ENCODE assay signal across 1 cellular context in genomic region chr10:4819707-4820106, GRCh38.
TF ChIP-seq lines count a peak whose summit lies in the region.

No MANE protein-coding gene starts in this region.

TF ChIP-seq in K562, 482 proteins besides CTCF, POLR2A, EP300 and RAD21 (continued from another document and continues in another):
- TF ChIP-seq ZNF318 (IDR thresholded peaks at IDR 0.05; ENCODE audit: borderline replicate concordance in 1 of 2, low read depth in 1 of 2) = no peak
- TF ChIP-seq NFE2 (IDR thresholded peaks at IDR 0.05; ENCODE audit: low read depth) = no peak
- peak; percentile 27; the same call in 1 of the 2 replicates for TF ChIP-seq STAT5A (IDR thresholded peaks at IDR 0.05; ENCODE audit: borderline replicate concordance, low read length)
- 0 out of 2 replicates have a peak, but pooled peaks have one; percentile 28 for TF ChIP-seq ZNF592 (IDR thresholded peaks at IDR 0.05)
- TF ChIP-seq PRMT5 (CRISPR knock-in tag; IDR thresholded peaks at IDR 0.05) = no peak
- TF ChIP-seq ETV1 (tag; conservative IDR thresholded peaks at IDR 0.05; ENCODE audit: low read depth) = no peak
- TF ChIP-seq TEAD2 (tag; IDR thresholded peaks at IDR 0.05) = no peak
- no peak for TF ChIP-seq DACH1 (IDR thresholded peaks at IDR 0.05; ENCODE audit: partially characterized antibody)
- no peak for TF ChIP-seq EWSR1 (IDR thresholded peaks at IDR 0.05; ENCODE audit: borderline replicate concordance, low read depth, partially characterized antibody)
- TF ChIP-seq NFYB (IDR thresholded peaks at IDR 0.05; ENCODE audit: extremely low read depth, insufficient read length) = no peak
- TF ChIP-seq CC2D1A (IDR thresholded peaks at IDR 0.05) = no peak
- TF ChIP-seq TSHZ1 (CRISPR knock-in tag; IDR thresholded peaks at IDR 0.05) = no peak
- no peak for TF ChIP-seq ZNF644 (tag; IDR thresholded peaks at IDR 0.05; ENCODE audit: low read depth)
- peak in 1 of 2 experiments; percentile 47; a peak in 1 of 4 replicates for TF ChIP-seq TBL1XR1 (IDR thresholded peaks at IDR 0.05; ENCODE audit: low read length in 2 of 2)
- TF ChIP-seq DNMT1 (IDR thresholded peaks at IDR 0.05) = no peak
- no peak for TF ChIP-seq TFE3 (CRISPR knock-in tag; IDR thresholded peaks at IDR 0.05)
- TF ChIP-seq HSF4 (CRISPR knock-in tag; IDR thresholded peaks at IDR 0.05; ENCODE audit: borderline replicate concordance) = no peak
- no peak for TF ChIP-seq KAT8 (IDR thresholded peaks at IDR 0.05; ENCODE audit: low read depth)
- TF ChIP-seq ARNT (IDR thresholded peaks at IDR 0.05) = no peak
- TF ChIP-seq NBN (IDR thresholded peaks at IDR 0.05; ENCODE audit: low read depth) = no peak
- TF ChIP-seq TCF3 (CRISPR knock-in tag; IDR thresholded peaks at IDR 0.05) = peak; percentile 77
- TF ChIP-seq ZNF282 (CRISPR knock-in tag; IDR thresholded peaks at IDR 0.05) = no peak
- TF ChIP-seq NFE2L1 (tag; IDR thresholded peaks at IDR 0.05; ENCODE audit: borderline replicate concordance, low read depth) = no peak
- no peak for TF ChIP-seq ZNF347 (CRISPR knock-in tag; IDR thresholded peaks at IDR 0.05; ENCODE audit: low read depth)
- no peak for TF ChIP-seq PTBP1 (IDR thresholded peaks at IDR 0.05; ENCODE audit: low read depth, low read length)
- no peak for TF ChIP-seq ZNF121 (CRISPR knock-in tag; conservative IDR thresholded peaks at IDR 0.05)
- no peak for TF ChIP-seq MTA2 (IDR thresholded peaks at IDR 0.05; ENCODE audit: low read depth)
- no peak for TF ChIP-seq ATF4 (CRISPR knock-in tag; IDR thresholded peaks at IDR 0.05)
- no peak for TF ChIP-seq KLF6 (CRISPR knock-in tag; IDR thresholded peaks at IDR 0.05; ENCODE audit: borderline replicate concordance)
- TF ChIP-seq TAL1 (IDR thresholded peaks at IDR 0.05) = peak; percentile 30; the same call in 1 of the 2 replicates
- no peak for TF ChIP-seq ESRRB (CRISPR knock-in tag; IDR thresholded peaks at IDR 0.05; ENCODE audit: borderline replicate concordance)
- no peak for TF ChIP-seq CBX8 (IDR thresholded peaks at IDR 0.05; ENCODE audit: borderline replicate concordance, extremely low read depth, low read depth, low read length, poor library complexity, severe bottlenecking)
- no peak for TF ChIP-seq GATAD2B (IDR thresholded peaks at IDR 0.05; ENCODE audit: borderline replicate concordance)
- TF ChIP-seq SMAD3 (CRISPR knock-in tag; conservative IDR thresholded peaks at IDR 0.05) = 0 out of 2 replicates have a peak, but pooled peaks have one; percentile 55
- TF ChIP-seq ZKSCAN3 (CRISPR knock-in tag; IDR thresholded peaks at IDR 0.05) = no peak
- TF ChIP-seq ILK (tag; IDR thresholded peaks at IDR 0.05; ENCODE audit: borderline replicate concordance, low read depth) = no peak
- TF ChIP-seq PYGO2 (tag; IDR thresholded peaks at IDR 0.05) = no peak
- TF ChIP-seq BDP1 (IDR thresholded peaks at IDR 0.05; ENCODE audit: insufficient read depth, insufficient read length) = no peak
- no peak for TF ChIP-seq CEBPG (CRISPR knock-in tag; IDR thresholded peaks at IDR 0.05)
- TF ChIP-seq CEBPG (tag; conservative IDR thresholded peaks at IDR 0.05 in 1 of 2, IDR thresholded peaks at IDR 0.05 in 1 of 2) = peak; percentile 40 to 55; a peak in 2 of 4 replicates
- no peak for TF ChIP-seq BRF1 (IDR thresholded peaks at IDR 0.05; ENCODE audit: borderline replicate concordance, extremely low read depth, insufficient read length)
- peak; percentile 63 for TF ChIP-seq MEIS2 (IDR thresholded peaks at IDR 0.05; ENCODE audit: partially characterized antibody)
- no peak for TF ChIP-seq SREBF2 (CRISPR knock-in tag; IDR thresholded peaks at IDR 0.05)
- TF ChIP-seq ZNF239 (CRISPR knock-in tag; IDR thresholded peaks at IDR 0.05) = no peak
- no peak for TF ChIP-seq FOXO4 (CRISPR knock-in tag; IDR thresholded peaks at IDR 0.05)
- no peak for TF ChIP-seq BACH1 (tag; IDR thresholded peaks at IDR 0.05)
- TF ChIP-seq SLC30A9 (CRISPR knock-in tag; IDR thresholded peaks at IDR 0.05) = no peak
- no peak for TF ChIP-seq FUS (optimal IDR thresholded peaks at IDR 0.05; ENCODE audit: low read depth, low read length)
- TF ChIP-seq ZNF217 (CRISPR knock-in tag; IDR thresholded peaks at IDR 0.05) = no peak
- no peak for TF ChIP-seq ZC3H8 (IDR thresholded peaks at IDR 0.05)
- peak; percentile 66; the same call in 1 of the 2 replicates for TF ChIP-seq ESRRA (IDR thresholded peaks at IDR 0.05; ENCODE audit: borderline replicate concordance, low read depth)
